ENCODE assay signal across 8 cellular contexts in the genomic region with DNA sequence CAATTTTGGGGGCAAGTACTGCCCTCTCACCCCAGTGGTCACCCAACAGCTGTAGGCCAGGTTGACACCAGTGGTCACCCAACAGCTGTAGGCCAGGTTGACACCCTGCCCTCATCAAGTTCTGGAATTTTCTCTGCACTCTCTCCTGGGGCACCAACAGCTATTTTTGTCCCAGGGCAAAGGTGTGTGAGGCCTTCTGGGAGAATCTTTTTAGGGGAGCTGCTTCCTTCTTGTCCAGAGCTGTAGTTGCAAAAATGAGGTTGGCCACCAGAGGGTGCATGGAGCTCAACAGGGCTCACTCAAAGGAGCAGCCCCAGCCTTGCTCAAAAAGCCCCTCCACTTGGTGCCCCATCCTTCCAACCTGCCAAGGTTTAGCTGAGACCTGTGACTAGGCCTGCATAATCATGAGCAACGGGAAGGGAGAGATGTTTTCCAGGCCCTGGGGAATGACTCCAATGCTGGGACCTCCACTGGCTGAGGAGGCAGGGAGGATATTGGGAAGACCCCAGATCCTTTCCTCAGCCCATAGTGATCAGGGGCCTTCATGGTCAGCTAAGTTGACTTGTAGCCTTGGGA. TPM values are rescaled to one million over a fixed set of nuclear protein-coding genes. Genes with fewer than 3 reads are reported as not detected.
DNase-seq lines count a peak whose midpoint lies in the region; ATAC-seq lines count a peak whose summit lies in the region.

No MANE protein-coding gene starts in this region.

- H3K36me3 Mint-ChIP-seq in naive thymus-derived CD8-positive, alpha-beta T cell, result peaks cover under 1 to 19% (median 3%) of the 10 kb centered on the region in 3 donors

- H3K4me3 ChIP-seq in effector memory CD4-positive, alpha-beta T cell (ENCODE audit: insufficient read depth, low read depth, low read length, poor library complexity, severe bottlenecking), result no peak overlapping the region

- no peaks in the 10 kb centered on the region for H3K36me3 ChIP-seq in effector memory CD4-positive, alpha-beta T cell (ENCODE audit: control insufficient read depth, insufficient read depth, low read length)

- DNase-seq in DMS 273 (lab: John Stamatoyannopoulos, UW; ENCODE audit: unreplicated experiment) (peak; percentile 88), DMS 273 treated with DMSO at 0.1 percent for 48 hours (lab: John Stamatoyannopoulos, UW) (no peak), NCI-H460 (ENCODE audit: extremely low read depth, low read depth) (peak; percentile 62)
- DNase-seq in activated CD8-positive, alpha-beta memory T cell treated with anti-CD3 and anti-CD28 coated beads for 1 hour (ENCODE audit: extremely low read depth in 1 of 2, low read depth in 1 of 2), result peak; percentile 41 to 62
- DNase-seq in effector memory CD4-positive, alpha-beta T cell, result peak; percentile 22 to 43 (median 32)
- DNase-seq in naive thymus-derived CD8-positive, alpha-beta T cell, result peak; percentile 34 to 80 (median 54)
- peak; percentile 4 to 50 (median 28) for DNase-seq in stimulated activated naive CD4-positive, alpha-beta T cell (lab: John Stamatoyannopoulos, UW)

- peak; percentile 80 for ATAC-seq in HG02884 (IDR thresholded peaks at IDR 0.05; ENCODE audit: unreplicated experiment)
- peak; percentile 65 to 80 for ATAC-seq in naive thymus-derived CD8-positive, alpha-beta T cell

- no peak overlapping the region for H3K4me3 Mint-ChIP-seq in naive thymus-derived CD8-positive, alpha-beta T cell

- no peaks in the 10 kb centered on the region for H3K4me1 ChIP-seq in effector memory CD4-positive, alpha-beta T cell (ENCODE audit: control insufficient read depth, insufficient read depth, low read length, poor library complexity, severe bottlenecking)

- no peaks in the 10 kb centered on the region for H3K9me3 ChIP-seq in effector memory CD4-positive, alpha-beta T cell (ENCODE audit: control insufficient read depth, low read length)

- H3K4me1 Mint-ChIP-seq in naive thymus-derived CD8-positive, alpha-beta T cell, result peaks cover 0 to 2% (median 0%) of the 10 kb centered on the region in 4 donors

- H3K27ac Mint-ChIP-seq in naive thymus-derived CD8-positive, alpha-beta T cell, result no peak overlapping the region

- peaks cover 0 to 26% (median 8%) of the 10 kb centered on the region in 9 donors for H3K9me3 Mint-ChIP-seq in naive thymus-derived CD8-positive, alpha-beta T cell

- peaks cover 2 to 14% (median 3%) of the 10 kb centered on the region in 5 donors for H3K27me3 Mint-ChIP-seq in naive thymus-derived CD8-positive, alpha-beta T cell

- POLR2A ChIA-PET in naive thymus-derived CD8-positive, alpha-beta T cell (lab: Charles Lee), result no interaction called here

- H3K27ac ChIP-seq in effector memory CD4-positive, alpha-beta T cell (ENCODE audit: insufficient read depth, low read length, poor library complexity, severe bottlenecking), result no peak overlapping the region

- H3K27me3 ChIP-seq in effector memory CD4-positive, alpha-beta T cell (replicated peaks; ENCODE audit: control insufficient read depth, insufficient read depth, low read length, poor library complexity, severe bottlenecking), result no peaks in the 10 kb centered on the region

RNA-seq across cellular contexts. Expression of gene P4HA2, which starts 10.6 kb away (rescaled TPM):
- 28.5 and 36.8 TPM in 2 replicates for total RNA-seq in NCI-H460 (2014; rRNA removed; shearing (Covaris generic))
- polyA plus RNA-seq in NCI-H460 (2014; cell fraction: nucleus; rRNA removed), result 17.7 and 29.2 TPM in 2 replicates
- total RNA-seq in naive thymus-derived CD8-positive, alpha-beta T cell, result not detected
- 1 to 10 TPM in 1 of 3 donors, not detected in 2; 1.2 TPM for polyA plus RNA-seq in naive thymus-derived CD8-positive, alpha-beta T cell

RNA-seq across cellular contexts. Expression of gene PDLIM4, which starts 19.2 kb away (rescaled TPM):
- total RNA-seq in NCI-H460 (2014; rRNA removed; shearing (Covaris generic)), result not detected in 2 replicates
- polyA plus RNA-seq in NCI-H460 (2014; cell fraction: nucleus; rRNA removed), result not detected in 2 replicates
- not detected for total RNA-seq in naive thymus-derived CD8-positive, alpha-beta T cell
- not detected for polyA plus RNA-seq in naive thymus-derived CD8-positive, alpha-beta T cell

RNA-seq across cellular contexts. Expression of gene SLC22A4, which starts 55.9 kb away (rescaled TPM):
- total RNA-seq in NCI-H460 (2014; rRNA removed; shearing (Covaris generic)), result 4.3 and 5.6 TPM in 2 replicates
- 3.8 and 5.7 TPM in 2 replicates for polyA plus RNA-seq in NCI-H460 (2014; cell fraction: nucleus; rRNA removed)
- not detected for total RNA-seq in naive thymus-derived CD8-positive, alpha-beta T cell
- polyA plus RNA-seq in naive thymus-derived CD8-positive, alpha-beta T cell, result not detected

Comparison
In these comparisons a context has a peak if more than half of its experiments do, and no peak if none do; other contexts are left out.
1. RNA of gene P4HA2, which starts 10.6 kb away (total RNA-seq): 28.5 to 36.8 TPM in NCI-H460; not detected in naive thymus-derived CD8-positive, alpha-beta T cell; every median in the first group is over 10 times any median in the second.